ENCODE assay signal across 8 cellular contexts in genomic region chr2:120013569-120014223, GRCh38. TPM values are rescaled to one million over a fixed set of nuclear protein-coding genes. Genes with fewer than 3 reads are reported as not detected.
DNase-seq lines count a peak whose midpoint lies in the region; ATAC-seq, FAIRE-seq and TF ChIP-seq lines count a peak whose summit lies in the region.

No MANE protein-coding gene starts in this region.

- H3K27me3 Mint-ChIP-seq in brain = peaks cover 3% of the 10 kb centered on the region

- H3K4me1 ChIP-seq in MM.1S (ENCODE audit: low read length) (peaks cover 16% of the 10 kb centered on the region), right lobe of liver (peaks cover 0 to 10% (median 1%) of the 10 kb centered on the region in 4 donors)

- WGBS in right lobe of liver (ENCODE audit: insufficient coverage, low coverage, low lambda C conversion rate, missing lambda C conversion rate) = 10% methylated on average over 18 of the region's 19 CpGs

- H3K79me2 ChIP-seq in MM.1S (ENCODE audit: low read length) = peaks cover 13% of the 10 kb centered on the region

- peak; percentile 40 for FAIRE-seq in GM12891 (lab: Jason Lieb, UNC)

- H3K27ac ChIP-seq in MM.1S (ENCODE audit: low read length) (no peak overlapping the region), right lobe of liver (peak overlapping the region; percentile 87 to 96 (median 95))

- H3K4me3 Mint-ChIP-seq in brain = peak overlapping the region; percentile 81 to 94 (median 91)

- peaks cover 4 to 11% (median 8%) of the 10 kb centered on the region in 5 experiments for H3K9me3 Mint-ChIP-seq in brain

- H3K36me3 Mint-ChIP-seq in brain = peaks cover 24% of the 10 kb centered on the region

- peaks cover 19% of the 10 kb centered on the region for H3F3A ChIP-seq in MM.1S (ENCODE audit: insufficient read depth, low read length)

- peak overlapping the region; percentile 91 for H2AFZ ChIP-seq in MM.1S (ENCODE audit: low read length)

- peaks cover 43% of the 10 kb centered on the region for H3K4me1 Mint-ChIP-seq in brain

- TF ChIP-seq POLR2A in GM12891 (IDR thresholded peaks at IDR 0.05; ENCODE audit: low read depth, low read length) (no peak), right lobe of liver (IDR thresholded peaks at IDR 0.05) (no peak)

- peak overlapping the region; percentile 88 for H3K4me2 ChIP-seq in MM.1S (ENCODE audit: low read depth, low read length)

- no peaks in the 10 kb centered on the region for H4K20me1 ChIP-seq in MM.1S (ENCODE audit: insufficient read depth, low read length)

- H3K4me3 ChIP-seq in MM.1S (ENCODE audit: low read length) (peak overlapping the region; percentile 84), right lobe of liver (peak overlapping the region; percentile 72 to 97 (median 77))

- ATAC-seq in right lobe of liver = peak in 3 of 4 donors; percentile 9 to 28 (median 11)
- no peak for ATAC-seq in HG03521 (IDR thresholded peaks at IDR 0.05; ENCODE audit: unreplicated experiment)

- H3K36me3 ChIP-seq in MM.1S (replicated peaks; ENCODE audit: insufficient read depth, low read length) (no peaks in the 10 kb centered on the region), right lobe of liver (no peaks in the 10 kb centered on the region)

- H3K9me3 ChIP-seq in MM.1S (replicated peaks; ENCODE audit: insufficient read depth, low read length) (no peaks in the 10 kb centered on the region), right lobe of liver (no peaks in the 10 kb centered on the region)

- no peak for DNase-seq in GM12891 (ENCODE audit: insufficient read length, low spot score)
- DNase-seq in MM.1S = no peak
- no peak for DNase-seq in right lobe of liver
- DNase-seq in superior temporal gyrus (ENCODE audit: extremely low spot score) = peak; percentile 48
- DNase-seq in putamen (ENCODE audit: low spot score) = no peak
- no peak for DNase-seq in NCI-H446 treated with DMSO at 0.1 percent for 48 hours (lab: John Stamatoyannopoulos, UW)

- intact Hi-C loops in right lobe of liver (cut with DNase I) = no loop called here

- H3K9ac ChIP-seq in MM.1S (ENCODE audit: low read length) = peak overlapping the region; percentile 70

- H3K27me3 ChIP-seq in MM.1S (replicated peaks; ENCODE audit: insufficient read depth, low read length) (no peaks in the 10 kb centered on the region), right lobe of liver (no peaks in the 10 kb centered on the region)

- no peak for TF ChIP-seq CTCF in MM.1S (IDR thresholded peaks at IDR 0.05; ENCODE audit: low read length)
- no peak for TF ChIP-seq CTCF in brain (conservative IDR thresholded peaks at IDR 0.05)
- no peak for TF ChIP-seq CTCF in right lobe of liver (IDR thresholded peaks at IDR 0.05)

- no peaks in the 10 kb centered on the region for H3K9me2 ChIP-seq in MM.1S (replicated peaks; ENCODE audit: insufficient read depth, low read length)

- peak overlapping the region in 4 of 5 experiments; percentile 10 to 78 (median 73) for H3K27ac Mint-ChIP-seq in brain

TF ChIP-seq in GM12891, 5 proteins besides CTCF, POLR2A, EP300 and RAD21:
- no peak for TF ChIP-seq SPI1 (IDR thresholded peaks at IDR 0.05; ENCODE audit: low read depth, low read length)
- no peak for TF ChIP-seq POU2F2 (IDR thresholded peaks at IDR 0.05; ENCODE audit: low read depth, low read length)
- TF ChIP-seq TAF1 (IDR thresholded peaks at IDR 0.05; ENCODE audit: low read depth, low read length) = no peak
- TF ChIP-seq PAX5 (IDR thresholded peaks at IDR 0.05; ENCODE audit: insufficient read depth, low read length, severe bottlenecking) = no peak
- no peak for TF ChIP-seq POLR2AphosphoS5 (IDR thresholded peaks at IDR 0.05; ENCODE audit: low read depth, low read length)

RNA-seq across cellular contexts. Expression of gene EPB41L5, which starts 0.8 kb away (rescaled TPM):
- polyA plus RNA-seq in GM12891 (2012; ENCODE audit: low read depth, missing spikeins) = 1.8 TPM
- 15.4 TPM for polyA plus RNA-seq in brain (ENCODE audit: insufficient read depth, low read depth, low replicate concordance)
- total RNA-seq in right lobe of liver = 10 to 100 TPM; 27.1 to 54.1 (median 43.3) TPM
